Comparison of ENCODE assay signal across 8 cellular contexts in the genomic region with DNA sequence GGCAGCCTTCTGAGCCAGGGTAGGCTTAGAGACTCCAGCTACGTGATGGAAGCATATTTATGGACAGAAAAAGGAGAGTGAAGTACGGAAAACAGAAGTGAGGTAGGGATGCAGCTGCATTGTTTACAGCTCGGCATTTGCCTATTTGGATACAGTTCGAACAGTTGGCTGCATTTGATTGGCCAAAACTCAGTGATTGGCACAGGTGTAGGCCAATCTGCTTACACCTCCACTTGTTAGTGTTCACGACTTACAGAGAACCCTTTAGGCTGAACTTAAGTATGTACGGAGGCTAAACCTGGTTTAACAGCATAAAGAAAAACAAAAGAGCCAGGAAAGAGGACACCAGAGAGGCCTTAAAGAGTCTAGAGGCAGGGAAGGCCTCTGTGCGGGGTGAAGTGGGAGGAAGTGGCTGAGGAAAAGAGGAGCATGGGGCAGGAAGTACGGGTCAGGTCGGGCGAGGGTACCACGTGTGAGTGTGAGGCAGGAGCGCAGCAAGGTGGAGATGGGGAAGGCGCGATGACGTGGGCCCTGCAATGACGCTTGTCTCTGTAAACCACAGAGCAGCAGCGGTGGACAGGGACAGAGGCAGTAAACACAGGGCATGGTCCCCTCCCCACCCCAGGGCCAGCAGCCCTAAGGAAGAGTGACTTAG. TPM values are rescaled to one million over a fixed set of nuclear protein-coding genes. Genes with fewer than 3 reads are reported as not detected.
DNase-seq lines count a peak whose midpoint lies in the region; ATAC-seq and TF ChIP-seq lines count a peak whose summit lies in the region.

No MANE protein-coding gene starts in this region.

- no peak overlapping the region for H3K4ac ChIP-seq in IMR-90 (ENCODE audit: low read depth, low read length)

- H3K4me1 Mint-ChIP-seq in nephron progenitor cell, result peaks cover 46% of the 10 kb centered on the region

- no peaks in the 10 kb centered on the region for H3K79me1 ChIP-seq in IMR-90 (ENCODE audit: low read depth in 1 of 2, low read length in 2 of 2)

- CTCF ChIA-PET in AG04450 (lab: Charles Lee) (no interaction called here), IMR-90 (lab: Yijun Ruan, JAX) (interaction anchor here (0.7 kb wide), 1 partner anchor 163 kb away, joined by 3 read pairs; no protein-coding TSS in a partner anchor)

- intact Hi-C loops in IMR-90 (cut with micrococcal nuclease), result no loop called here
- intact Hi-C loops in prostate gland (cut with DNase I), result no loop called here

- H4K20me1 ChIP-seq in IMR-90 (ENCODE audit: insufficient read depth, low read length), result no peaks in the 10 kb centered on the region

- H2BK5ac ChIP-seq in IMR-90 (ENCODE audit: low read depth, low read length, poor library complexity, severe bottlenecking), result no peak overlapping the region

- no peak overlapping the region for H4K5ac ChIP-seq in IMR-90 (ENCODE audit: low read depth, low read length)

- peaks cover 6% of the 10 kb centered on the region for H3K27me3 Mint-ChIP-seq in nephron progenitor cell (ENCODE audit: low read depth, poor library complexity)

- no peak overlapping the region for H2BK120ac ChIP-seq in IMR-90 (ENCODE audit: low read depth, low read length)

- no peak overlapping the region for H2AK9ac ChIP-seq in IMR-90 (replicated peaks; ENCODE audit: low read depth, low read length, poor library complexity)

- H3K4me1 ChIP-seq in IMR-90 (ENCODE audit: control insufficient read depth, insufficient read depth, low read length), result no peaks in the 10 kb centered on the region
- peaks cover 11% of the 10 kb centered on the region for H3K4me1 ChIP-seq in prostate gland (replicated peaks)

- H3K4me3 ChIP-seq in AG04450 (ENCODE audit: low read depth, low read length), result no peak overlapping the region
- no peak overlapping the region for H3K4me3 ChIP-seq in IMR-90 (ENCODE audit: insufficient read depth, low read depth, low read length)
- no peak overlapping the region for H3K4me3 ChIP-seq in prostate gland

- H3K9ac ChIP-seq in IMR-90 (ENCODE audit: low read depth, low read length), result no peak overlapping the region

- H3K9me3 Mint-ChIP-seq in nephron progenitor cell, result no peaks in the 10 kb centered on the region

- no peak overlapping the region for H2BK15ac ChIP-seq in IMR-90 (ENCODE audit: low read depth, low read length)

- H3K14ac ChIP-seq in IMR-90 (replicated peaks; ENCODE audit: low read depth, low read length), result no peak overlapping the region

- 41% methylated on average over 3 of the region's 17 CpGs; no CpG with 5 or more reads in 1 of the 2 experiments for WGBS in IMR-90 (ENCODE audit: extremely low coverage in 2 of 2, insufficient read length in 1 of 2), 2 experiments
- 89% methylated on average over 17 of the region's 17 CpGs for WGBS in prostate gland

- BruUV-seq in IMR-90 (replicated peaks; lab: Mats Ljungman, UMichigan), result no TSS peak

- H3K27me3 ChIP-seq in AG04450 (ENCODE audit: control insufficient read depth, insufficient read depth, low read length), result no peaks in the 10 kb centered on the region
- peaks cover 9% of the 10 kb centered on the region for H3K27me3 ChIP-seq in IMR-90 (ENCODE audit: control insufficient read depth, insufficient read depth, low read length)
- H3K27me3 ChIP-seq in prostate gland (replicated peaks; ENCODE audit: insufficient read depth), result no peaks in the 10 kb centered on the region

- in situ Hi-C loops in IMR-90 (cut with MboI; ENCODE audit: low sequenced_read_pairs), result no loop called here

- dilution Hi-C loops in IMR-90 (cut with HindIII; ENCODE audit: low sequenced_read_pairs, unreplicated experiment), result no loop called here

- no peaks in the 10 kb centered on the region for H3K36me3 Mint-ChIP-seq in nephron progenitor cell (ENCODE audit: low read depth)

- no peak overlapping the region for H3K4me3 Mint-ChIP-seq in nephron progenitor cell

- H3K56ac ChIP-seq in IMR-90 (ENCODE audit: extremely low read depth, insufficient read depth, low read length), result no peak overlapping the region

- TF ChIP-seq CTCF in AG04450 (IDR thresholded peaks at IDR 0.05; ENCODE audit: low read depth, low read length), result no peak
- TF ChIP-seq CTCF in IMR-90 (conservative IDR thresholded peaks at IDR 0.05; ENCODE audit: low read depth, low read length), result no peak
- TF ChIP-seq CTCF in nephron progenitor cell (IDR thresholded peaks at IDR 0.05), result no peak
- no peak for TF ChIP-seq CTCF in prostate gland (IDR thresholded peaks at IDR 0.05)

- no peak overlapping the region for H2AK5ac ChIP-seq in IMR-90 (ENCODE audit: low read depth, low read length)

- H3K9me1 ChIP-seq in IMR-90 (ENCODE audit: insufficient read depth, low read length), result no peaks in the 10 kb centered on the region

- no peak for TF ChIP-seq RAD21 in IMR-90 (IDR thresholded peaks at IDR 0.05; ENCODE audit: low read length)

- DNase-seq in AG04450 (ENCODE audit: low read depth, low spot score), result peak; percentile 13
- DNase-seq in IMR-90, result peak; percentile 68
- peak; percentile 20 for DNase-seq in activated CD4-positive, CD25-positive, alpha-beta regulatory T cell treated with anti-CD3 and anti-CD28 coated beads, Interleukin-2, amount 50 U/mL, for 16 hours (ENCODE audit: low read depth, low spot score)
- peak; percentile 80 for DNase-seq in central memory CD4-positive, alpha-beta T cell
- peak; percentile 37 for DNase-seq in nephron progenitor cell
- DNase-seq in COR-L47 (lab: John Stamatoyannopoulos, UW), result no peak
- DNase-seq in prostate gland (ENCODE audit: low spot score), result no peak
- DNase-seq in HK-2 (ENCODE audit: unreplicated experiment), result no peak

- no peak overlapping the region for H3K18ac ChIP-seq in IMR-90 (ENCODE audit: low read depth, low read length)

- H3K27ac ChIP-seq in AG04450 (ENCODE audit: low read depth, low read length) (no peak overlapping the region), IMR-90 (ENCODE audit: insufficient read depth, low read length) (no peak overlapping the region), prostate gland (no peak overlapping the region)

- TF ChIP-seq POLR2A in IMR-90 (IDR thresholded peaks at IDR 0.05; ENCODE audit: low read depth, low read length) (no peak), prostate gland (IDR thresholded peaks at IDR 0.05) (no peak)

- POLR2A ChIA-PET in AG04450 (lab: Yijun Ruan, JAX), result no interaction called here
- POLR2A ChIA-PET in IMR-90 (lab: Charles Lee; ENCODE audit: unreplicated experiment), result no interaction called here

- H4K8ac ChIP-seq in IMR-90 (ENCODE audit: low read depth in 2 of 2, low read length in 2 of 2), result no peak overlapping the region

- H3K27ac Mint-ChIP-seq in nephron progenitor cell, result no peak overlapping the region

- no peak overlapping the region for H4K91ac ChIP-seq in IMR-90 (ENCODE audit: insufficient read depth, low read depth, low read length)

- H3K36me3 ChIP-seq in IMR-90 (ENCODE audit: control insufficient read depth, insufficient read depth, low read length), result no peaks in the 10 kb centered on the region
- no peaks in the 10 kb centered on the region for H3K36me3 ChIP-seq in prostate gland

- no peak overlapping the region for H3K4me2 ChIP-seq in IMR-90 (ENCODE audit: low read depth, low read length)

- H3K23ac ChIP-seq in IMR-90 (ENCODE audit: low read depth, low read length), result no peak overlapping the region

- H2BK20ac ChIP-seq in IMR-90 (ENCODE audit: low read depth, low read length), result no peak overlapping the region

- H2AFZ ChIP-seq in IMR-90 (replicated peaks; ENCODE audit: low read length, poor library complexity), result no peak overlapping the region

- H3K9me3 ChIP-seq in AG04450 (ENCODE audit: control insufficient read depth, insufficient read depth, low read length) (no peaks in the 10 kb centered on the region), IMR-90 (ENCODE audit: control insufficient read depth, insufficient read depth, low read length) (no peaks in the 10 kb centered on the region), prostate gland (no peaks in the 10 kb centered on the region)

- no peak for ATAC-seq in IMR-90 (ENCODE audit: low read depth)

TF ChIP-seq in IMR-90, 13 proteins besides CTCF, POLR2A, EP300 and RAD21:
- TF ChIP-seq NFE2L2 (IDR thresholded peaks at IDR 0.05; ENCODE audit: low read depth, low read length) (no peak), FOS (IDR thresholded peaks at IDR 0.05; ENCODE audit: low read depth, low read length) (no peak), CEBPB (IDR thresholded peaks at IDR 0.05; ENCODE audit: low read depth, low read length) (no peak), RFX5 (IDR thresholded peaks at IDR 0.05; ENCODE audit: low read depth, low read length) (no peak), SMC3 (IDR thresholded peaks at IDR 0.05; ENCODE audit: low read depth, low read length) (no peak), BHLHE40 (IDR thresholded peaks at IDR 0.05; ENCODE audit: low read depth, low read length) (no peak)

RNA-seq across cellular contexts. Expression of a gene that starts 32.0 kb away (rescaled TPM):
- not detected in 2 replicates for polyA plus RNA-seq in AG04450 (2011; rRNA removed)
- not detected in 2 replicates for polyA minus RNA-seq in AG04450 (2011; rRNA and poly(A)+ RNA removed)
- total RNA-seq in IMR-90 (2012; rRNA removed), result not detected in 2 replicates
- polyA plus RNA-seq in IMR-90 (2012; rRNA removed), result not detected in 2 replicates
- not detected in 2 replicates for polyA plus RNA-seq in IMR-90 (2012; cell fraction: cytosol; rRNA removed)
- polyA plus RNA-seq in IMR-90 (2012; cell fraction: nucleus; rRNA removed; ENCODE audit: low replicate concordance), result 0.03 TPM in 1 of 2 replicates, not detected in the other
- 1 to 10 TPM; 1.6 to 2.6 TPM for total RNA-seq in prostate gland

RNA-seq across cellular contexts. Expression of a gene that starts 49.7 kb away (rescaled TPM):
- polyA plus RNA-seq in AG04450 (2011; rRNA removed), result 0.02 and 0.05 TPM in 2 replicates
- not detected in 2 replicates for polyA minus RNA-seq in AG04450 (2011; rRNA and poly(A)+ RNA removed)
- 0.36 and 0.56 TPM in 2 replicates for total RNA-seq in IMR-90 (2012; rRNA removed)
- 0.48 and 0.65 TPM in 2 replicates for polyA plus RNA-seq in IMR-90 (2012; rRNA removed)
- 0.37 and 0.54 TPM in 2 replicates for polyA plus RNA-seq in IMR-90 (2012; cell fraction: cytosol; rRNA removed)
- polyA plus RNA-seq in IMR-90 (2012; cell fraction: nucleus; rRNA removed; ENCODE audit: low replicate concordance), result 1.3 and 1.4 TPM in 2 replicates
- 10 to 100 TPM; 44.2 to 49.6 TPM for total RNA-seq in prostate gland

Comparison
In these comparisons a context has a peak if more than half of its experiments do, and no peak if none do; other contexts are left out.
1. DNase-seq: peak in AG04450 (single experiment), IMR-90 (single experiment), activated CD4-positive, CD25-positive, alpha-beta regulatory T cell treated with anti-CD3 and anti-CD28 coated beads, Interleukin-2, amount 50 U/mL, for 16 hours (single experiment), central memory CD4-positive, alpha-beta T cell (single experiment) and nephron progenitor cell (single experiment); none in COR-L47 (single experiment), prostate gland (single experiment) and HK-2 (single experiment).
2. RNA of a gene that starts 49.7 kb away (total RNA-seq): 44.2 to 49.6 TPM in prostate gland; 0.36 to 0.56 TPM in IMR-90; every median in the first group is over 10 times any median in the second.